ENCODE assay signal across 1 cellular context in genomic region chr16:2339521-2340484, GRCh38.
TF ChIP-seq lines count a peak whose summit lies in the region.

No MANE protein-coding gene starts in this region.

TF ChIP-seq in WTC11, 78 proteins besides CTCF, POLR2A, EP300 and RAD21 (continued from another document):
- TF ChIP-seq HMGXB4 (CRISPR knock-in tag; IDR thresholded peaks at IDR 0.05) (peak; percentile 85), USF1 (CRISPR knock-in tag; IDR thresholded peaks at IDR 0.05) (peak; percentile 36)
